8 cellular contexts compared by ENCODE assay signal in the genomic region with DNA sequence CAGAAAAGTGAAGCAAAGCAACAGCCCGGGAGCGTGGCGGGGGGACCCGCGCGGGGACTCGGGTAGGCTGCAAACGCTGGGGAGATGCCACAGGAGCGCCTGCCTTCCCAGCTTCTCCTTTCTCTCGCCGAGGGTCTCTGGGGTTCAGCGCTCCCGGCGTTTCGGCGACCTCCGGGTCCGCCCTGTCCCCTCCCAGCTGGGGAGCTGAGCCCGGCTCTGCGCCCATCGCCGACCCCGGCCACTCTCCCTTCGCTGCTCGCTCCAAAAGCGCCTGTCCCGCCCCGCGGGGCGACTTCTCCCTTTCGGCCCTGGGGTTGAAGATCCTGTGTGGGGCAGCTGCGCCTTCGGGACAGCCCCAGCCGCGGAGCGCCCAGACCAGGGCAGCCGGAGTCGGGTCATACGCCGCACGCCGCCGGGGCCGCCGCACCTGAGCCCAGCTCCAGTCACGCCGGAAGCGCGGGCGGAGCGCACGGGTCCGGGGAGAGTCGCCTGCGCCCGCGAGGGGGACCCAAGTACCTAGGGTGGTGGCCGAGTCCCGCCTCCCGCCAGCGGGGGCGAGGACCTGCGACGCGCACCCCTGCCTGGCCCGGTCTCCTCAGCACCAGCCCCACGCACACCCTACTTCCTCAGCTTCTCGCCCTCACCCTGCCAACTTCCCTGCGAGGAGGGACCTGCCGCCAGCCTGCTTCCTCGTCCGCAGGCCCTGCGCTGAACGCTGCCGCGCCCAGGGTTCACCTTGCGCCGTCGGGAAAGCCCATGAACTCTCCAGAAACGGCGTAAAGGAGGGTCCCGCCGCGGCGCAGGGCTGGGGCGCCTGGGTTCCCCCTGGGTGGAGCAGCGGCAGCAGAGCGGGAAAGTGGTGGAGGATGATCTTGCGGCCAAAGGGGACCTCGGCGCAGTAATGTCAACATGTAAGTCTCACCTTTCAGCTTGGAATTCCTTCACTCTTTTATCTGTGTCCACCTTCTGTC. TPM values are rescaled to one million over a fixed set of nuclear protein-coding genes. Genes with fewer than 3 reads are reported as not detected.
A peak's percentile ranks its signal among the peaks of the same experiment; 100 is the strongest.
DNase-seq lines count a peak whose midpoint lies in the region; ATAC-seq lines count a peak whose summit lies in the region.

Gene ADGRG6, plus strand, starts transcription at position 587 of the 971 bp plus-strand sequence. Its CDS starts 323 bp downstream, at position 910.

- peak; percentile 74 for ATAC-seq in GM21786 (IDR thresholded peaks at IDR 0.05; ENCODE audit: unreplicated experiment)

- DNase-seq in EH (ENCODE audit: low read depth) = peak; percentile 62
- DNase-seq in LHCN-M2 (ENCODE audit: low read depth) = peak; percentile 34
- peak; percentile 42 to 59 for DNase-seq in activated CD4-positive, alpha-beta T cell treated with anti-CD3 and anti-CD28 coated beads, Interleukin-2, amount 50 U/mL, for 48 hours
- peak; percentile 32 for DNase-seq in mucosa of gallbladder (ENCODE audit: low spot score)
- peak; percentile 16 for DNase-seq in stimulated activated naive CD4-positive, alpha-beta T cell treated with Interleukin-2 at 50 U/mL for 16 hours (lab: John Stamatoyannopoulos, UW)
- DNase-seq in GDM1 (lab: John Stamatoyannopoulos, UW) = no peak

- in situ Hi-C loops in endometrial microvascular endothelial cells (cut with HindIII; ENCODE audit: inconsistent ontology term, low pct_unique_long_range_greater_than_20kb, low sequenced_read_pairs) = no loop called here

RNA-seq across cellular contexts. Expression of gene ADGRG6, which starts in this region (rescaled TPM):
- 1.0 and 1.8 TPM in 2 replicates for total RNA-seq in LHCN-M2 (2014; rRNA removed)
- polyA plus RNA-seq in LHCN-M2 (2012) = 2.2 TPM
- 219 TPM for total RNA-seq in endometrial microvascular endothelial cells (ENCODE audit: inconsistent ontology term)
- 13.9 TPM for total RNA-seq in mucosa of gallbladder

Comparison
In these comparisons a context has a peak if more than half of its experiments do, and no peak if none do; other contexts are left out.
1. RNA of gene ADGRG6 (total RNA-seq): 219 TPM in endometrial microvascular endothelial cells (single experiment); 13.9 TPM in mucosa of gallbladder (single experiment) and 1.0 to 1.8 TPM in LHCN-M2; every median in the first group is over 10 times any median in the second.